5 cellular contexts compared by ENCODE assay signal in the genomic region with DNA sequence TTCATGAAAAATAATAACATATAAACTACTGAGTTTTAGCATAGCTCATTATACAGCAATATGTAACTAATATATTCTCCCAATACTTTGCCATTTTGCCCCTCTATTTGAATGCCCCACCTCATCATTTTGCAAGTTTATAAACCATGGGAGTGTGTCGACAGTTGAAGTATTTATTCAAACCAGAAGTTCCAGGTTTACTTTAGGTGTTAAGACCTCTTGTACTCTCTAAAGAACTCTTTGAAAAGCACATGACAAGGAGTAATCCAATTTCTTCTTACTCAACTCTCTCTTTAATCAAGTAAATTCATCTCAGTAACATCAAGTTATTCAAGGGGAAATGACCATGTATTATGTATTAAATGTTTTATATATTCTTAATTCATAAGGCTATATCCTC.
"Had no signal": no experiment of that assay in that cellular context is flagged by ENCODE, and none has a peak within 500 bp of the region (broad histone marks: within the 10 kb centered on the region; RNA-seq: fewer than 3 reads in every experiment).

No MANE protein-coding gene starts in this region.

- ATAC-seq: GM23338, K562 had no signal

- DNase-seq: H9, HCEC 1CT, IMR-90 had no signal

- H3K4me3 ChIP-seq: GM23338, K562 had no signal
